15 cellular contexts compared by ENCODE assay signal in the genomic region with DNA sequence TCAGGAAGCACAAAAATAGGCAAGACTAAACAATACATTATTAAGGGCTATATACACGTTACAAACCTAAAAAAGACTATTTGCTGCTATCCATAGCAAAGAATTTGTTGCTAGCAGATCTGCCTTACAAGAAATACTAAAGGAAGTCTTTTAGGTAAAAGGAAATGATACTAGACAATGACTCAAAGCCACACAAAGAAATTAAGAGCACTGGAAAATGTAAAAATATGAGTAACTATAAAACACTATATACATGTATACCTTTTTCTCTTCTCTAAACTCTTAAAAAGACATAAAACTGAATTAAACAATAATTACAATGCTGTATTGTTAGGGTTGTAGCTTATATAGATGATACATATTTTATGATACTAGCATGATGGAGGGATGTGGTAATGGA.
"Had no signal": no experiment of that assay in that cellular context is flagged by ENCODE, and none has a peak within 500 bp of the region (broad histone marks: within the 10 kb centered on the region; RNA-seq: fewer than 3 reads in every experiment).

No MANE protein-coding gene starts in this region.

- ATAC-seq: activated CD8-positive, alpha-beta memory T cell treated with anti-CD3 and anti-CD28 coated beads, Interleukin-2, amount 10 ng/mL, durations not matched to agents 7 days and 5 days; activated T-cell treated with anti-CD3 and anti-CD28 coated beads, Interleukin-2, amount 50 U/mL, for 4 hours; left ventricle myocardium superior; naive thymus-derived CD8-positive, alpha-beta T cell; pancreas; SK-N-SH treated with all-trans-retinoic acid at 6 μM for 48 hours; T-helper 17 cell had no signal

- H3K4me3 Mint-ChIP-seq: activated CD8-positive, alpha-beta memory T cell treated with anti-CD3 and anti-CD28 coated beads, Interleukin-2, amount 10 ng/mL, durations not matched to agents 7 days and 5 days; activated T-cell treated with anti-CD3 and anti-CD28 coated beads, Interleukin-2, amount 50 U/mL, for 4 hours; memory B cell; naive thymus-derived CD8-positive, alpha-beta T cell; T-helper 17 cell had no signal

- DNase-seq: activated CD8-positive, alpha-beta memory T cell treated with anti-CD3 and anti-CD28 coated beads, Interleukin-2, amount 10 ng/mL, durations not matched to agents 7 days and 5 days; activated naive CD4-positive, alpha-beta T cell; activated T-cell treated with anti-CD3 and anti-CD28 coated beads, Interleukin-2, amount 50 U/mL, for 4 hours; aorta; cerebellar nuclear complex; effector memory CD4-positive, alpha-beta T cell; foreskin melanocyte; left ventricle myocardium superior; naive thymus-derived CD8-positive, alpha-beta T cell; pancreas; stimulated activated CD4-positive, alpha-beta T cell treated with anti-CD3 and anti-CD28 coated beads, Interleukin-12 subunit alpha, Interleukin-12 subunit beta, amount 100 ng/mL, for 4 hours; stimulated activated CD4-positive, alpha-beta T cell treated with anti-CD3 and anti-CD28 coated beads, Interleukin-2, amount 100 ng/mL, for 24 hours; T-helper 17 cell had no signal

- H3K27ac Mint-ChIP-seq: activated CD8-positive, alpha-beta memory T cell treated with anti-CD3 and anti-CD28 coated beads, Interleukin-2, amount 10 ng/mL, durations not matched to agents 7 days and 5 days; memory B cell; naive thymus-derived CD8-positive, alpha-beta T cell; T-helper 17 cell had no signal

- H3K27me3 Mint-ChIP-seq: activated CD8-positive, alpha-beta memory T cell treated with anti-CD3 and anti-CD28 coated beads, Interleukin-2, amount 10 ng/mL, durations not matched to agents 7 days and 5 days; memory B cell; T-helper 17 cell had no signal

- FAIRE-seq: pancreas had no signal
